ENCODE assay signal across 21 cellular contexts in the genomic region with DNA sequence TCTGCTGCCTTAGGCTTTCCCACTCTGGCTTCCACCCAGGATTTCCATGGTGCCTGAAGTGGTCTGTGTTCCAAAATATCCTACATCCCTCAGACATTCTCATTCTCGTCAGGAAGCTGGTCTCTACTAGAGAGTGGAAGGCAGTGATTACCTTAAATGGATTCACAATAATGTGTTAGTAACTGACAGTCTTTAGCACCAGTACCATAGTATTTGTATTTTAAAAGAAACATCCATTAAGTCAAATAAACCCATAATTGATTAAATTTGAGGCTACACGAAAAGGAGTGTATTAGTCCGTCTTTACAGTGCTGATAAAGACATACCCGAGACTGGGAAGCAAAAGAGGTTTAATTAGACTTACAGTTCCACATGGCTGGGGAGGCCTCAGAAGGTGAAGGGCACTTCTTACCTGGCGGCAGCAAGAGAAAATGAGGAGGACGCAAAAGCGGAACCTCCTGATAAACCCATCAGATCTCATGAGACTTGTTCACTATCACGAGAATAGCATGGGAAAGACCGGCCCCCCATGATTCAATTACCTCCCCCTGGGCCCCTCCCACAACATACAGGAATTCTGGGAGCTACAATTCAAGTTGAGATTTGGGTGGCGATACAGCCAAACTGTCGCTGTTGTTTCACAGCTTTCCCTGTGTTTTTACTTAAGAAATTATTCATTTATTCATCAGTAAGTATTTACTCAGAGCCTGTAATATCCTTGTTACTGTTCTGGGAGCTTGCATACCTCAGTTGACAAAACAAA.
DNase-seq lines count a peak whose midpoint lies in the region; ATAC-seq, FAIRE-seq and TF ChIP-seq lines count a peak whose summit lies in the region.
"Had no signal": no experiment of that assay in that cellular context is flagged by ENCODE, and none has a peak within 500 bp of the region (broad histone marks: within the 10 kb centered on the region; RNA-seq: fewer than 3 reads in every experiment).

No MANE protein-coding gene starts in this region.

- H3K4me1 ChIP-seq in K562 (replicated peaks in 1 of 2; ENCODE audit: control insufficient read depth in 2 of 2, insufficient read depth in 2 of 2, low read length in 2 of 2) (peaks cover 3 to 41% of the 10 kb centered on the region in 2 experiments; a peak in 3 of 5 replicates), GM23248 (ENCODE audit: insufficient read depth) (0 out of 2 replicates have a peak, but pooled peaks cover 13% of the 10 kb centered on the region)
- H3K4me1 ChIP-seq: BE2C, BLaER1, Caco-2 had no signal

- peak overlapping the region; percentile 67 for H3K4me3 ChIP-seq in K562
- H3K4me3 ChIP-seq in GM23248 = no peak overlapping the region
- H3K4me3 ChIP-seq: BLaER1 had no signal

- H3K27ac ChIP-seq in K562 (ENCODE audit: extremely low read depth, low read depth, low read length) (peak overlapping the region; percentile 91), GM23248 (no peak overlapping the region)
- H3K27ac ChIP-seq: BLaER1 had no signal

- no peaks in the 10 kb centered on the region for H3K9me3 ChIP-seq in K562 (replicated peaks; ENCODE audit: control insufficient read depth, insufficient read depth, low read depth, low read length)
- no peaks in the 10 kb centered on the region for H3K9me3 ChIP-seq in GM23248 (ENCODE audit: low read depth)
- H3K9me3 ChIP-seq: BE2C, BLaER1, Caco-2 had no signal

- no peak for TF ChIP-seq CTCF in K562 (IDR thresholded peaks at IDR 0.05 in 2 of 3, conservative IDR thresholded peaks at IDR 0.05 in 1 of 3; ENCODE audit: insufficient read depth in 2 of 3, low read depth in 1 of 3, low read length in 3 of 3)

- H3K4me2 ChIP-seq in K562 (ENCODE audit: insufficient read depth, low read length) (peak overlapping the region; percentile 97), GM23248 (ENCODE audit: unreplicated experiment) (no peak overlapping the region)
- H3K4me2 ChIP-seq: BLaER1 had no signal

- 0% methylated on average over 11 of the region's 11 CpGs for WGBS in K562 (ENCODE audit: insufficient coverage, low coverage, missing lambda C conversion rate)
- 66 to 68% methylated on average over 11 of the region's 11 CpGs for WGBS in GM23248 (ENCODE audit: low coverage in 1 of 2, low lambda C conversion rate in 2 of 2, missing lambda C conversion rate in 2 of 2), 2 experiments

- H3K36me3 ChIP-seq in K562 (ENCODE audit: control insufficient read depth, insufficient read depth, low read length) (peaks cover 47% of the 10 kb centered on the region), GM23248 (ENCODE audit: low read depth) (no peaks in the 10 kb centered on the region)
- H3K36me3 ChIP-seq: BE2C, BLaER1 had no signal

- H2AFZ ChIP-seq in K562 (ENCODE audit: low read depth, low read length) = peak overlapping the region; percentile 84
- H2AFZ ChIP-seq in GM23248 = no peak overlapping the region

- no peak for TF ChIP-seq RAD21 in K562 (CRISPR knock-in tag; conservative IDR thresholded peaks at IDR 0.05 in 1 of 2, IDR thresholded peaks at IDR 0.05 in 1 of 2)

- peak; percentile 100 for TF ChIP-seq POLR2A in K562 (conservative IDR thresholded peaks at IDR 0.05)

- peak; percentile 86 for FAIRE-seq in K562 (lab: Jason Lieb, UNC)
- FAIRE-seq: A204.1, D721Med, G401.6, GM12891, GM19239 had no signal

- H3K9ac ChIP-seq in K562 (ENCODE audit: insufficient read depth in 1 of 2, low read depth in 2 of 2, low read length in 2 of 2) (peak overlapping the region; percentile 92 to 97), GM23248 (no peak overlapping the region)
- H3K9ac ChIP-seq: BLaER1 had no signal

- 0 out of 2 replicates have a peak, but pooled peaks have one; percentile 3 for TF ChIP-seq EP300 in K562 (IDR thresholded peaks at IDR 0.05; ENCODE audit: low read length)

- peaks cover 67% of the 10 kb centered on the region for H3K79me2 ChIP-seq in K562 (ENCODE audit: control insufficient read depth, insufficient read depth, low read length)
- H3K79me2 ChIP-seq in GM23248 (ENCODE audit: insufficient read depth) = no peaks in the 10 kb centered on the region

- H3F3A ChIP-seq in GM23248 (ENCODE audit: insufficient read depth) = no peaks in the 10 kb centered on the region

- intact Hi-C loops in K562 (cut with micrococcal nuclease) = loop anchor here (1.0 to 10.0 kb wide), 3 partner anchors 23 to 1566 kb away; partner anchors contain the start of genes NOSTRIN and SCN9A

- BruUV-seq in K562 (replicated peaks; lab: Mats Ljungman, UMichigan) = TSS peak; percentile 70

- in situ Hi-C loops in K562 (cut with MboI) = loop anchor here (25.0 kb wide), 1 partner anchor 971 kb away; the partner anchor contains the start of gene G6PC2
- in situ Hi-C loops in GM23248 (cut with MboI) = no loop called here

- no peaks in the 10 kb centered on the region for H3K27me3 ChIP-seq in K562 (ENCODE audit: control insufficient read depth in 2 of 2, insufficient read depth in 2 of 2, low read length in 2 of 2)
- H3K27me3 ChIP-seq in GM23248 (replicated peaks; ENCODE audit: insufficient read depth) = peaks cover 4% of the 10 kb centered on the region; the same call in 1 of the 2 replicates
- H3K27me3 ChIP-seq: BE2C, BLaER1 had no signal

- POLR2A ChIA-PET in K562 (lab: Yijun Ruan, JAX) = interaction anchor here (0.5 to 8.2 kb wide), 40 partner anchors 8 to 1702 kb away, joined by 3 to 94 read pairs (median 4); no protein-coding TSS in a partner anchor

- no peaks in the 10 kb centered on the region for H3K9me2 ChIP-seq in GM23248 (ENCODE audit: insufficient read depth)

- H4K20me1 ChIP-seq in K562 (replicated peaks; ENCODE audit: control insufficient read depth, insufficient read depth, low read length) = peaks cover 22% of the 10 kb centered on the region
- H4K20me1 ChIP-seq in GM23248 (ENCODE audit: insufficient read depth) = no peaks in the 10 kb centered on the region
- H4K20me1 ChIP-seq: BLaER1 had no signal

- DNase-seq in NCI-H2227 (lab: John Stamatoyannopoulos, UW; ENCODE audit: unreplicated experiment) = peak; percentile 61
- DNase-seq in K562 (ENCODE audit: extremely low read depth in 1 of 4, low spot score in 3 of 4) = peak in 2 of 4 experiments; percentile 53 to 94
- no peak for DNase-seq in ureter (ENCODE audit: low spot score)
- DNase-seq in GM23248 = no peak
- DNase-seq: 8988T; ACHN; BE2C; C1 segment of cervical spinal cord; Caco-2; Calu3; CD4-positive, alpha-beta memory T cell; CD4-positive, CD25-positive, alpha-beta regulatory T cell; DMS79 treated with DMSO at 0.1 percent for 48 hours; GF-D8 had no signal

- ATAC-seq in K562 (peak; percentile 60), HG03045 (IDR thresholded peaks at IDR 0.05; ENCODE audit: unreplicated experiment) (no peak)

- H3K9me1 ChIP-seq in K562 (ENCODE audit: control insufficient read depth, insufficient read depth, low read length) = no peaks in the 10 kb centered on the region

- CTCF ChIA-PET in K562 (lab: Yijun Ruan, JAX; ENCODE audit: low intra/inter-chr PET ratio) = no interaction called here

TF ChIP-seq in K562, 482 proteins besides CTCF, POLR2A, EP300 and RAD21 (continues in another document):
- TF ChIP-seq RB1 (IDR thresholded peaks at IDR 0.05; ENCODE audit: low read depth) = 0 out of 2 replicates have a peak, but pooled peaks have one; percentile 38
- TF ChIP-seq SIN3B (IDR thresholded peaks at IDR 0.05; ENCODE audit: low read depth) = 0 out of 2 replicates have a peak, but pooled peaks have one; percentile 11
- no peak for TF ChIP-seq TRIM28 (IDR thresholded peaks at IDR 0.05)
- TF ChIP-seq POLR2B (IDR thresholded peaks at IDR 0.05; ENCODE audit: low read depth, partially characterized antibody) = peak; percentile 99
- peak; percentile 48; the same call in 1 of the 2 replicates for TF ChIP-seq MAX (CRISPR knock-in tag; IDR thresholded peaks at IDR 0.05)
- TF ChIP-seq CREB3L1 (IDR thresholded peaks at IDR 0.05; ENCODE audit: borderline replicate concordance, low read depth) = peak; percentile 84
- peak; percentile 79; the same call in 1 of the 2 replicates for TF ChIP-seq LCOR (CRISPR knock-in tag; IDR thresholded peaks at IDR 0.05)
- 0 out of 4 replicates have a peak, but pooled peaks of 1 of the 2 experiments have one; percentile 22 for TF ChIP-seq NRF1 (conservative IDR thresholded peaks at IDR 0.05 in 1 of 2, IDR thresholded peaks at IDR 0.05 in 1 of 2)
- peak; percentile 60; the same call in 1 of the 2 replicates for TF ChIP-seq ATF7 (IDR thresholded peaks at IDR 0.05)
- TF ChIP-seq GTF2B (IDR thresholded peaks at IDR 0.05; ENCODE audit: extremely low read depth, insufficient read length) = peak; percentile 51
- TF ChIP-seq TAF9B (IDR thresholded peaks at IDR 0.05; ENCODE audit: partially characterized antibody) = peak; percentile 95
- TF ChIP-seq CHD4 (IDR thresholded peaks at IDR 0.05; ENCODE audit: insufficient read depth, insufficient replicate concordance, low read depth, low read length, poor library complexity, severe bottlenecking) = no peak
- peak; percentile 71 for TF ChIP-seq SPI1 (IDR thresholded peaks at IDR 0.05; ENCODE audit: borderline replicate concordance, low read depth, low read length)
- TF ChIP-seq SMAD1 (IDR thresholded peaks at IDR 0.05; ENCODE audit: low read depth, low read length, partially characterized antibody) = peak; percentile 95
